Comparison of ENCODE assay signal across 25 cellular contexts in genomic region chrX:70128071-70128470, GRCh38. TPM values are rescaled to one million over a fixed set of nuclear protein-coding genes. Genes with fewer than 3 reads are reported as not detected.
"Had no signal": no experiment of that assay in that cellular context is flagged by ENCODE, and none has a peak within 500 bp of the region (broad histone marks: within the 10 kb centered on the region; RNA-seq: fewer than 3 reads in every experiment).

No MANE protein-coding gene starts in this region.

- H3K36me3 ChIP-seq: esophagus squamous epithelium, gastrocnemius medialis, lower lobe of right lung, thoracic aorta, vagina had no signal

- H3K27ac ChIP-seq: coronary artery, esophagus squamous epithelium, gastrocnemius medialis, lower lobe of right lung, thoracic aorta, vagina had no signal

- ATAC-seq: activated CD4-positive, CD25-positive, alpha-beta regulatory T cell treated with anti-CD3 and anti-CD28 coated beads, Interleukin-2, amount 50 U/mL, for 24 hours; activated naive CD8-positive, alpha-beta T cell treated with anti-CD3 and anti-CD28 coated beads, Interleukin-2, amount 50 U/mL, for 24 hours; gastrocnemius medialis; left lobe of liver; lower lobe of right lung; naive thymus-derived CD8-positive, alpha-beta T cell had no signal

- DNase-seq: activated CD4-positive, alpha-beta memory T cell treated with anti-CD3 and anti-CD28 coated beads, Interleukin-2, amount 10 ng/mL, durations not matched to agents 7 days and 5 days; activated CD4-positive, alpha-beta T cell treated with anti-CD3 and anti-CD28 coated beads, Interleukin-2, amount 10 ng/mL, durations not matched to agents 24 days and 14 days; activated gamma-delta T cell; activated naive CD4-positive, alpha-beta T cell treated with anti-CD3 and anti-CD28 coated beads, Interleukin-2, amount 50 U/mL, for 16 hours; activated naive CD8-positive, alpha-beta T cell treated with anti-CD3 and anti-CD28 coated beads, Interleukin-2, amount 50 U/mL, for 24 hours; activated T-cell treated with anti-CD3 and anti-CD28 coated beads for 4 hours; cerebellar nuclear complex; esophagus squamous epithelium; gastrocnemius medialis; head of caudate nucleus; lower lobe of right lung; naive thymus-derived CD8-positive, alpha-beta T cell; retina; stimulated activated CD4-positive, alpha-beta T cell treated with anti-CD3 and anti-CD28 coated beads, Interleukin-4, amount 100 ng/mL, for 1 hour; stimulated activated naive CD4-positive, alpha-beta T cell treated with Interleukin-2 at 50 U/mL for 16 hours had no signal

- H3K9me3 Mint-ChIP-seq: activated CD4-positive, alpha-beta memory T cell treated with anti-CD3 and anti-CD28 coated beads, Interleukin-2, amount 10 ng/mL, durations not matched to agents 7 days and 5 days; activated CD4-positive, alpha-beta T cell treated with anti-CD3 and anti-CD28 coated beads, Interleukin-2, amount 10 ng/mL, durations not matched to agents 24 days and 14 days; activated naive CD8-positive, alpha-beta T cell treated with anti-CD3 and anti-CD28 coated beads, Interleukin-2, amount 50 U/mL, for 24 hours; activated T-helper 1 cell treated with anti-CD3 and anti-CD28 coated beads, Interleukin-12 subunit alpha, Interleukin-12 subunit beta, Interleukin-2, Interleukin-4 antibody, amounts not matched to agents 30 ng/mL and 10 ng/mL and 1 ng/mL, durations not matched to agents 14 hours and 24 hours and 36 hours; type B pancreatic cell had no signal

- H3K4me3 Mint-ChIP-seq: activated CD4-positive, alpha-beta memory T cell treated with anti-CD3 and anti-CD28 coated beads, Interleukin-2, amount 10 ng/mL, durations not matched to agents 7 days and 5 days; activated CD4-positive, alpha-beta T cell treated with anti-CD3 and anti-CD28 coated beads, Interleukin-2, amount 10 ng/mL, durations not matched to agents 24 days and 14 days; activated naive CD8-positive, alpha-beta T cell treated with anti-CD3 and anti-CD28 coated beads, Interleukin-2, amount 50 U/mL, for 24 hours; activated T-helper 1 cell treated with anti-CD3 and anti-CD28 coated beads, Interleukin-12 subunit alpha, Interleukin-12 subunit beta, Interleukin-2, Interleukin-4 antibody, amounts not matched to agents 30 ng/mL and 10 ng/mL and 1 ng/mL, durations not matched to agents 14 hours and 24 hours and 36 hours; type B pancreatic cell had no signal

- H3K36me3 Mint-ChIP-seq: naive thymus-derived CD8-positive, alpha-beta T cell; type B pancreatic cell had no signal

- H3K27me3 ChIP-seq: esophagus squamous epithelium, vagina had no signal

- H3K9me3 ChIP-seq: esophagus squamous epithelium, gastrocnemius medialis, lower lobe of right lung, thoracic aorta, vagina had no signal

- H3K4me3 ChIP-seq: coronary artery, esophagus squamous epithelium, gastrocnemius medialis, lower lobe of right lung, thoracic aorta, vagina had no signal

- H3K4me1 ChIP-seq: gastrocnemius medialis, vagina had no signal

- H3K27ac Mint-ChIP-seq: activated CD4-positive, alpha-beta memory T cell treated with anti-CD3 and anti-CD28 coated beads, Interleukin-2, amount 10 ng/mL, durations not matched to agents 7 days and 5 days; activated CD4-positive, alpha-beta T cell treated with anti-CD3 and anti-CD28 coated beads, Interleukin-2, amount 10 ng/mL, durations not matched to agents 24 days and 14 days; activated naive CD8-positive, alpha-beta T cell treated with anti-CD3 and anti-CD28 coated beads, Interleukin-2, amount 50 U/mL, for 24 hours; activated T-helper 1 cell treated with anti-CD3 and anti-CD28 coated beads, Interleukin-12 subunit alpha, Interleukin-12 subunit beta, Interleukin-2, Interleukin-4 antibody, amounts not matched to agents 30 ng/mL and 10 ng/mL and 1 ng/mL, durations not matched to agents 14 hours and 24 hours and 36 hours; progenitor cell of endocrine pancreas; type B pancreatic cell had no signal

- H3K27me3 Mint-ChIP-seq: activated CD4-positive, alpha-beta memory T cell treated with anti-CD3 and anti-CD28 coated beads, Interleukin-2, amount 10 ng/mL, durations not matched to agents 7 days and 5 days; activated CD4-positive, alpha-beta T cell treated with anti-CD3 and anti-CD28 coated beads, Interleukin-2, amount 10 ng/mL, durations not matched to agents 24 days and 14 days; activated naive CD8-positive, alpha-beta T cell treated with anti-CD3 and anti-CD28 coated beads, Interleukin-2, amount 50 U/mL, for 24 hours; progenitor cell of endocrine pancreas; type B pancreatic cell had no signal

RNA-seq across cellular contexts. Expression of gene DGAT2L6, which starts 49.2 kb away (rescaled TPM):
- total RNA-seq: activated CD4-positive, alpha-beta memory T cell treated with anti-CD3 and anti-CD28 coated beads, Interleukin-2, amount 10 ng/mL, durations not matched to agents 7 days and 5 days; activated CD4-positive, alpha-beta T cell treated with anti-CD3 and anti-CD28 coated beads, Interleukin-2, amount 10 ng/mL, durations not matched to agents 24 days and 14 days; activated T-helper 1 cell treated with anti-CD3 and anti-CD28 coated beads, Interleukin-12 subunit alpha, Interleukin-12 subunit beta, Interleukin-2, Interleukin-4 antibody, amounts not matched to agents 30 ng/mL and 10 ng/mL and 1 ng/mL, durations not matched to agents 14 hours and 24 hours and 36 hours; esophagus squamous epithelium; gastrocnemius medialis; kidney epithelial cell; left lobe of liver; lower lobe of right lung; naive thymus-derived CD8-positive, alpha-beta T cell; osteocyte; progenitor cell of endocrine pancreas; thoracic aorta; vagina had no signal
- polyA plus RNA-seq: naive thymus-derived CD8-positive, alpha-beta T cell had no signal
